Comparison of ENCODE assay signal across 8 cellular contexts in genomic region chr13:19959831-19960672, GRCh38. TPM values are rescaled to one million over a fixed set of nuclear protein-coding genes. Genes with fewer than 3 reads are reported as not detected.
DNase-seq lines count a peak whose midpoint lies in the region; ATAC-seq, FAIRE-seq and TF ChIP-seq lines count a peak whose summit lies in the region.

No MANE protein-coding gene starts in this region.

- peak; percentile 86 for FAIRE-seq in keratinocyte (lab: Jason Lieb, UNC)

- H3K4me3 Mint-ChIP-seq in central memory CD8-positive, alpha-beta T cell: peak overlapping the region; percentile 97

- in situ Hi-C loops in GM18951 (cut with MboI; ENCODE audit: low sequenced_read_pairs, unreplicated experiment): no loop called here

- H3K27me3 Mint-ChIP-seq in central memory CD8-positive, alpha-beta T cell: no peaks in the 10 kb centered on the region

- TF ChIP-seq CTCF in AG09319 (IDR thresholded peaks at IDR 0.05; ENCODE audit: low read depth, low read length) (peak; percentile 84), keratinocyte (optimal IDR thresholded peaks at IDR 0.05 in 1 of 3, IDR thresholded peaks at IDR 0.05 in 1 of 3, conservative IDR thresholded peaks at IDR 0.05 in 1 of 3; ENCODE audit: extremely low read depth in 1 of 3, insufficient read depth in 2 of 3, low read length in 3 of 3) (peak; percentile 78 to 95 (median 92))

- peak overlapping the region; percentile 91 for H2AFZ ChIP-seq in keratinocyte (ENCODE audit: control insufficient read depth, low read length)

- no peaks in the 10 kb centered on the region for H3K9me3 ChIP-seq in keratinocyte (ENCODE audit: control insufficient read depth, low read depth, low read length)

- peaks cover 39% of the 10 kb centered on the region for H3K36me3 Mint-ChIP-seq in central memory CD8-positive, alpha-beta T cell (ENCODE audit: insufficient read depth)

- H3K4me3 ChIP-seq in keratinocyte (ENCODE audit: control insufficient read depth in 2 of 3, extremely low read depth in 1 of 3, insufficient read depth in 2 of 3, low read depth in 1 of 3, low read length in 3 of 3): peak overlapping the region; percentile 68 to 91 (median 76)

- H3K9me3 Mint-ChIP-seq in central memory CD8-positive, alpha-beta T cell: no peaks in the 10 kb centered on the region

- peaks cover 29% of the 10 kb centered on the region for H3K4me1 Mint-ChIP-seq in central memory CD8-positive, alpha-beta T cell

- TF ChIP-seq POLR2A in GM18951 (IDR thresholded peaks at IDR 0.05; ENCODE audit: extremely low read depth, insufficient read depth, insufficient read length): peak; percentile 40

- H3K27ac Mint-ChIP-seq in central memory CD8-positive, alpha-beta T cell (ENCODE audit: low read depth): peak overlapping the region; percentile 95

- H3K9ac ChIP-seq in keratinocyte (ENCODE audit: control insufficient read depth, extremely low read depth, insufficient read depth, low read length): peak overlapping the region; percentile 86

- peak overlapping the region; percentile 90 for H3K4me2 ChIP-seq in keratinocyte (ENCODE audit: control insufficient read depth, extremely low read depth, insufficient read depth, low read depth, low read length)

- ATAC-seq in HG03280 (IDR thresholded peaks at IDR 0.05; ENCODE audit: unreplicated experiment): peak; percentile 39
- ATAC-seq in central memory CD8-positive, alpha-beta T cell (replicated peaks; ENCODE audit: extremely low read depth, poor library complexity, severe bottlenecking): peak; percentile 48

- H3K36me3 ChIP-seq in keratinocyte (ENCODE audit: control insufficient read depth in 2 of 2, extremely low read depth in 1 of 2, insufficient read depth in 2 of 2, low read length in 2 of 2): peaks cover 3 to 4% of the 10 kb centered on the region in 2 experiments

- peaks cover 43% of the 10 kb centered on the region for H3K79me2 ChIP-seq in keratinocyte (ENCODE audit: control insufficient read depth, insufficient read depth, low read length)

- dilution Hi-C loops in keratinocyte (cut with MboI; ENCODE audit: extremely low pct_ligation_motif_present, low sequenced_read_pairs): loop anchor here (25.0 kb wide), 1 partner anchor 123 kb away; no protein-coding TSS in a partner anchor

- H3K27ac ChIP-seq in keratinocyte (ENCODE audit: control insufficient read depth, insufficient read depth, low read length): peak overlapping the region; percentile 87

- H3K4me1 ChIP-seq in keratinocyte (ENCODE audit: control insufficient read depth, extremely low read depth, insufficient read depth, low read length): peaks cover 7% of the 10 kb centered on the region

- H3K9me1 ChIP-seq in keratinocyte (ENCODE audit: control insufficient read depth, extremely low read depth, insufficient read depth, low read length): no peaks in the 10 kb centered on the region

- H3K27me3 ChIP-seq in keratinocyte (ENCODE audit: control insufficient read depth, extremely low read depth, insufficient read depth, low read length): no peaks in the 10 kb centered on the region

- peaks cover 2% of the 10 kb centered on the region for H4K20me1 ChIP-seq in keratinocyte (ENCODE audit: control insufficient read depth, extremely low read depth, insufficient read depth, low read length)

- DNase-seq in AG09319 (ENCODE audit: extremely low read depth, low read depth) (peak; percentile 74), NCI-H226 (peak; percentile 61), keratinocyte (ENCODE audit: low read depth, low spot score) (peak; percentile 50)
- peak; percentile 51 to 75 (median 62) for DNase-seq in activated CD4-positive, CD25-positive, alpha-beta regulatory T cell (lab: John Stamatoyannopoulos, UW)
- peak; percentile 63 to 78 for DNase-seq in central memory CD8-positive, alpha-beta T cell (ENCODE audit: low spot score in 2 of 2)
- peak; percentile 69 to 71 for DNase-seq in stimulated activated CD4-positive, alpha-beta T cell treated with anti-CD3 and anti-CD28 coated beads, Interleukin-15, amount 100 ng/mL, for 1 hour (ENCODE audit: low read depth in 1 of 2, low spot score in 1 of 2)

RNA-seq across cellular contexts. Expression of gene ZMYM2, which starts 1.5 kb away (rescaled TPM):
- 21.9 to 51.3 TPM (median 37.6 TPM) in 3 replicates for polyA plus RNA-seq in keratinocyte
- 122 TPM for polyA plus RNA-seq in keratinocyte (2011; ENCODE audit: low read depth)
- polyA plus RNA-seq in keratinocyte (2011; cell fraction: cytosol; rRNA removed): 12.2 and 26.5 TPM in 2 replicates
- 59.0 and 83.6 TPM in 2 replicates for polyA plus RNA-seq in keratinocyte (2011; cell fraction: nucleus; rRNA removed)
- 23.0 and 55.5 TPM in 2 replicates for polyA plus RNA-seq in keratinocyte (2012; ENCODE audit: low replicate concordance)
- 9.8 to 72.2 TPM (median 39.1 TPM) in 3 replicates for polyA minus RNA-seq in keratinocyte
- 21.5 TPM for polyA minus RNA-seq in keratinocyte (2011; cell fraction: cytosol; rRNA and poly(A)+ RNA removed)
- polyA minus RNA-seq in keratinocyte (2011; cell fraction: nucleus; rRNA and poly(A)+ RNA removed): 64.6 and 123 TPM in 2 replicates

Comparison
In these comparisons a context has a peak if more than half of its experiments do, and no peak if none do; other contexts are left out.
1. Peak in every context shown above with its lines: DNase-seq, ATAC-seq, H3K4me3 ChIP-seq and H3K27ac ChIP-seq.